In the genomic region with DNA sequence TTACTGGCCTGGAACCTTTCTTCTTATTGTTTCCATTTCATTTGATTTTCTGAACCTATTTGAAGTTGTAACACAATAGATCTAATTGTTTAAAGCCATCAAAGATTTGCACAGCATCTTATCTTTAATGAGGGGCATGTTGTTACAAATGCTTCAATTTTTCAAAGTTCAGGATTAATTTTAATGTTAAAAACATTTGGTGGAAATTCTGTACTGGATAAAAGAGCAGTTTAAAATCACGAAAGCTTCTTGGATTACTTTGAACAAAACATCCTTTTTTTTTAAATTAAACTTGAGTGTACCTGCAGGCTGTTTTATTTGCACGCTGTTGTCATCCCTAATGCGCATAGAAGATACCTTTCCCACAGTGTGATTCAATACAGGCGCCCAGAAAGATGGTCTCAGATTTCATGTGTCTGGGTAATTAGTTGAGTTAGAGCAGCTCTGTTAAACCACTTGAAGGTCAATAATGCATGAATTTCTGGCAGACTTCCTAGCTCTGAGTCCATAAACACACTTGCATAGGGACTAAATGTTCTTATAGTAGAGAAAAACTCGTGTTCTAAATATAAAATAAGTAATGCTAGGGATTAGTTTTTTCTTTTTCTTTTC, we compare ENCODE assay signal across 10 cellular contexts. TPM values are rescaled to one million over a fixed set of nuclear protein-coding genes. Genes with fewer than 3 reads are reported as not detected.
DNase-seq lines count a peak whose midpoint lies in the region; ATAC-seq and TF ChIP-seq lines count a peak whose summit lies in the region.
"Had no signal": no experiment of that assay in that cellular context is flagged by ENCODE, and none has a peak within 500 bp of the region (broad histone marks: within the 10 kb centered on the region; RNA-seq: fewer than 3 reads in every experiment).

No MANE protein-coding gene starts in this region.

- H3K36me3 ChIP-seq in BE2C (no peaks in the 10 kb centered on the region), ovary (no peaks in the 10 kb centered on the region)

- H3K27me3 ChIP-seq in BE2C: no peaks in the 10 kb centered on the region
- no peaks in the 10 kb centered on the region for H3K27me3 ChIP-seq in ovary

- no peak overlapping the region for H3K27ac ChIP-seq in ovary
- H3K27ac ChIP-seq: KMS-11 had no signal

- no peak for TF ChIP-seq CTCF in BE2C (IDR thresholded peaks at IDR 0.05; ENCODE audit: low read depth, low read length)
- no peak for TF ChIP-seq CTCF in mesothelial cell of epicardium (IDR thresholded peaks at IDR 0.05; ENCODE audit: unreplicated experiment)
- no peak for TF ChIP-seq CTCF in ovary (IDR thresholded peaks at IDR 0.05)

- H3K27me3 Mint-ChIP-seq in mesothelial cell of epicardium (ENCODE audit: low read depth): no peaks in the 10 kb centered on the region
- no peaks in the 10 kb centered on the region for H3K27me3 Mint-ChIP-seq in T-helper 2 cell treated with Interferon-gamma antibody and Interleukin-4, amounts not matched to agents 5 μg/mL and 100 μg/mL, for 36 hours (ENCODE audit: low read depth)
- H3K27me3 Mint-ChIP-seq: dendritic cell treated with granulocyte-macrophage colony-stimulating factor and Interleukin-4, amounts not matched to agents 40 ng/mL and 50 ng/mL, for 4 days had no signal

- peaks cover 9% of the 10 kb centered on the region for H3K9me3 Mint-ChIP-seq in mesothelial cell of epicardium
- H3K9me3 Mint-ChIP-seq in T-helper 2 cell treated with Interferon-gamma antibody and Interleukin-4, amounts not matched to agents 5 μg/mL and 100 μg/mL, for 36 hours: no peaks in the 10 kb centered on the region

- H3K4me3 Mint-ChIP-seq in mesothelial cell of epicardium: no peak overlapping the region
- no peak overlapping the region for H3K4me3 Mint-ChIP-seq in T-helper 2 cell treated with Interferon-gamma antibody and Interleukin-4, amounts not matched to agents 5 μg/mL and 100 μg/mL, for 36 hours
- H3K4me3 Mint-ChIP-seq: dendritic cell treated with granulocyte-macrophage colony-stimulating factor and Interleukin-4, amounts not matched to agents 40 ng/mL and 50 ng/mL, for 4 days had no signal

- peaks cover 8% of the 10 kb centered on the region for H3K36me3 Mint-ChIP-seq in mesothelial cell of epicardium
- no peaks in the 10 kb centered on the region for H3K36me3 Mint-ChIP-seq in T-helper 2 cell treated with Interferon-gamma antibody and Interleukin-4, amounts not matched to agents 5 μg/mL and 100 μg/mL, for 36 hours (ENCODE audit: low read depth)

- H3K4me1 ChIP-seq in BE2C: peaks cover 19% of the 10 kb centered on the region
- H3K4me1 ChIP-seq in ovary (ENCODE audit: insufficient read depth): peaks cover 9% of the 10 kb centered on the region

- no peak for TF ChIP-seq EP300 in ovary (IDR thresholded peaks at IDR 0.05)

- peak; percentile 58 for DNase-seq in BE2C
- peak; percentile 94 for DNase-seq in NCI-H1694 treated with DMSO at 0.1 percent for 48 hours (lab: John Stamatoyannopoulos, UW)
- DNase-seq in astrocyte of the hippocampus (ENCODE audit: low read depth, low spot score): peak; percentile 96
- DNase-seq in mesothelial cell of epicardium (ENCODE audit: low spot score in 2 of 2, unreplicated experiment in 2 of 2): no peak
- DNase-seq in ovary: no peak
- no peak for DNase-seq in SIG-M5 (lab: John Stamatoyannopoulos, UW)
- DNase-seq in T-helper 2 cell treated with Interferon-gamma antibody and Interleukin-4, amounts not matched to agents 5 μg/mL and 100 μg/mL, for 36 hours (ENCODE audit: low spot score): no peak

- no peak for ATAC-seq in GM21381 (IDR thresholded peaks at IDR 0.05; ENCODE audit: unreplicated experiment)

- H3K9me3 ChIP-seq in BE2C (no peaks in the 10 kb centered on the region), ovary (no peaks in the 10 kb centered on the region)

- peak overlapping the region; percentile 90 for H3K27ac Mint-ChIP-seq in mesothelial cell of epicardium
- no peak overlapping the region for H3K27ac Mint-ChIP-seq in T-helper 2 cell treated with Interferon-gamma antibody and Interleukin-4, amounts not matched to agents 5 μg/mL and 100 μg/mL, for 36 hours
- H3K27ac Mint-ChIP-seq: dendritic cell treated with granulocyte-macrophage colony-stimulating factor and Interleukin-4, amounts not matched to agents 40 ng/mL and 50 ng/mL, for 4 days had no signal

- WGBS in ovary, 3 donors: 2 to 16% (median 7%) methylated on average over 5 of the region's 5 CpGs

- H3K4me3 ChIP-seq in BE2C (ENCODE audit: low read depth, low read length) (peak overlapping the region; percentile 21), ovary (no peak overlapping the region)

- intact Hi-C loops in ovary (cut with DNase I): no loop called here

- H3K4me1 Mint-ChIP-seq in mesothelial cell of epicardium: peaks cover 25% of the 10 kb centered on the region
- H3K4me1 Mint-ChIP-seq in T-helper 2 cell treated with Interferon-gamma antibody and Interleukin-4, amounts not matched to agents 5 μg/mL and 100 μg/mL, for 36 hours (ENCODE audit: low read depth): peaks cover 5% of the 10 kb centered on the region

- no peak for TF ChIP-seq POLR2A in ovary (IDR thresholded peaks at IDR 0.05)

RNA-seq across cellular contexts. Expression of a gene that starts 29.3 kb away (rescaled TPM):
- 34.4 TPM for polyA plus RNA-seq in BE2C (2012; ENCODE audit: insufficient read depth, insufficient read length, low read depth)
- total RNA-seq in mesothelial cell of epicardium (48.9 to 51.1 TPM (median 48.9 TPM) in 3 replicates), ovary (10 to 100 TPM; 27.8 to 52.2 (median 46.3) TPM)
- polyA plus RNA-seq in ovary: 10 to 100 TPM; 36.5 to 39.3 TPM

RNA-seq across cellular contexts. Expression of a gene that starts 44.5 kb away (rescaled TPM):
- polyA plus RNA-seq in BE2C (2012; ENCODE audit: insufficient read depth, insufficient read length, low read depth): not detected
- total RNA-seq in mesothelial cell of epicardium: 2.5 to 3.0 TPM (median 2.6 TPM) in 3 replicates
- 10 to 100 TPM in 1 of 7 donors, 1 to 10 TPM in 4, under 1 TPM in 2; 0.71 to 11.5 (median 1.3) TPM for total RNA-seq in ovary
- 1 to 10 TPM in 1 of 2 donors, under 1 TPM in 1; 0.99 to 1.9 TPM for polyA plus RNA-seq in ovary

Comparison
In these comparisons a context has a peak if more than half of its experiments do, and no peak if none do; other contexts are left out.
1. DNase-seq: peak in BE2C (single experiment), NCI-H1694 treated with DMSO at 0.1 percent for 48 hours (single experiment) and astrocyte of the hippocampus (single experiment); none in mesothelial cell of epicardium (0 of 2), ovary (0 of 5), SIG-M5 (single experiment) and T-helper 2 cell treated with Interferon-gamma antibody and Interleukin-4, amounts not matched to agents 5 μg/mL and 100 μg/mL, for 36 hours (single experiment).